8 cellular contexts compared by ENCODE assay signal in the genomic region with DNA sequence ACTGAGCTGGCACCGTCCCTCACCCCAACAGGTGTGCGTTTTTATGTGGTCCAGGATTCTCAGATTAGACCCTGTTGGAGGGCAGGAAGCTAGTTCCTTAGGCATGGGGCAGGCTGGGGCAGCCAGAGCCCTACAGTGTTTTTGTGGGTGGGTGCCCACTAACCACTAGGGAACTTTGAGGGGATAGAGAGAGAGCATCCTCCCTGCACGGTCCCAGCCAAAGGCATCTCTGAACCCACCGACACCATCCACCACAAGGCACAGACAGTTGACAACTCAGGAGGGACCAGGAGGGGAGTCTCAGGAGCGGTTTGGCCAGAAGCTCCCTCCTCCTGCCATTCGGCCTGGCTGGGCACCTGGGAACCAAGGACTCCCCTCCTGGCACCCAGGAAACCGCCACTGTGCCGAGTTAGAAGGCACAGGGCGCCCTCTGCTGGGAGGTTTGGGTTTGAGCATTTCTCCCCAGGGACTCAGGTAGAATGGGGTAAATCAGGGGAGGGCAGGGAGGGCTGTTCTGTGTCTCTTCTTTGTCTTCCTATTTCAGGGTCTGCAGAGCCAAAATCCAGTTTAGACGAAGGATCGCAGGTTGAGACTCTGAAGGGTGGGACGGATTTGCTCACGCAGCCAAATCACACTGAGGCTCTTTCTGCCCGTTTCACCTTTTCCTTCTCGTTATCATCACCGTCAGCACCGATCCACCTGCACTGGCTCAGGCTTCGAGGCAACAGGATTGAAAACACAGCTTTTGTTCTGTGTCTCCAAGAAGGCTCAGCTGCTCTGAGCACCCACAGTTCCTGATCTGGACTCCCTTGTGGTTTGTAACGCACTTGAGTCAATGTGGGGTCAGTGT.
DNase-seq lines count a peak whose midpoint lies in the region; ATAC-seq and TF ChIP-seq lines count a peak whose summit lies in the region.

No MANE protein-coding gene starts in this region.

- no peak for ATAC-seq in HG02870 (IDR thresholded peaks at IDR 0.05; ENCODE audit: unreplicated experiment)

- peaks cover 4% of the 10 kb centered on the region for H3K9me3 Mint-ChIP-seq in progenitor cell of endocrine pancreas (ENCODE audit: low read depth)

- H3K36me3 Mint-ChIP-seq in progenitor cell of endocrine pancreas (ENCODE audit: insufficient read depth) = no peaks in the 10 kb centered on the region

- H3K4me1 Mint-ChIP-seq in progenitor cell of endocrine pancreas (ENCODE audit: low read depth) = no peaks in the 10 kb centered on the region

- no peak overlapping the region for H3K27ac ChIP-seq in fibroblast of lung (ENCODE audit: insufficient read depth, low read length)

- H3K27ac Mint-ChIP-seq in progenitor cell of endocrine pancreas = no peak overlapping the region

- no peaks in the 10 kb centered on the region for H3K9me3 ChIP-seq in fibroblast of lung (ENCODE audit: control insufficient read depth, insufficient read depth, low read depth, low read length)

- no peaks in the 10 kb centered on the region for H4K20me1 ChIP-seq in fibroblast of lung (ENCODE audit: control insufficient read depth, extremely low read depth, insufficient read depth, low read length)

- no peak overlapping the region for H2AFZ ChIP-seq in fibroblast of lung (ENCODE audit: low read length)

- no peaks in the 10 kb centered on the region for H3K4me1 ChIP-seq in fibroblast of lung (ENCODE audit: control insufficient read depth, extremely low read depth, insufficient read depth, low read length)

- no peak overlapping the region for H3K4me2 ChIP-seq in fibroblast of lung (ENCODE audit: extremely low read depth, insufficient read depth, low read length)

- no peaks in the 10 kb centered on the region for H3K79me2 ChIP-seq in fibroblast of lung (ENCODE audit: control insufficient read depth, insufficient read depth, low read length)

- H3K4me3 Mint-ChIP-seq in progenitor cell of endocrine pancreas (ENCODE audit: low read depth) = no peak overlapping the region

- no peak overlapping the region for H3K4me3 ChIP-seq in GM12875 (ENCODE audit: low read depth, low read length)
- H3K4me3 ChIP-seq in fibroblast of lung (replicated peaks in 1 of 4; ENCODE audit: control extremely low read depth in 1 of 4, insufficient read depth in 1 of 4, low read depth in 3 of 4, low read length in 4 of 4) = no peak overlapping the region

- H3K9ac ChIP-seq in fibroblast of lung (ENCODE audit: insufficient read depth, low read length) = no peak overlapping the region

- peaks cover 24% of the 10 kb centered on the region for H3K27me3 Mint-ChIP-seq in progenitor cell of endocrine pancreas

- DNase-seq in 8988T (peak; percentile 82), NCI-H774 (lab: John Stamatoyannopoulos, UW) (peak; percentile 42), activated T-cell treated with anti-CD3 and anti-CD28 coated beads for 4 hours (peak; percentile 26), fibroblast of lung (ENCODE audit: low read depth in 2 of 2) (peak; percentile 14 to 49), progenitor cell of endocrine pancreas (ENCODE audit: low spot score, unreplicated experiment) (peak; percentile 65), dedifferentiated amniotic fluid mesenchymal stem cell (ENCODE audit: extremely low spot score) (no peak)

- H3K36me3 ChIP-seq in fibroblast of lung (ENCODE audit: control insufficient read depth, insufficient read depth, low read length) = no peaks in the 10 kb centered on the region

- H3K27me3 ChIP-seq in fibroblast of lung (ENCODE audit: control insufficient read depth, insufficient read depth, low read length) = peaks cover 7% of the 10 kb centered on the region

- TF ChIP-seq CTCF in GM12875 (IDR thresholded peaks at IDR 0.05; ENCODE audit: borderline replicate concordance, insufficient read depth, low read depth, low read length) (peak; percentile 81), fibroblast of lung (conservative IDR thresholded peaks at IDR 0.05 in 1 of 2, IDR thresholded peaks at IDR 0.05 in 1 of 2; ENCODE audit: low read depth in 1 of 2, low read length in 2 of 2) (peak; percentile 64 to 80), progenitor cell of endocrine pancreas (IDR thresholded peaks at IDR 0.05; ENCODE audit: unreplicated experiment) (peak; percentile 79)
